6 cellular contexts compared by ENCODE assay signal in the genomic region with DNA sequence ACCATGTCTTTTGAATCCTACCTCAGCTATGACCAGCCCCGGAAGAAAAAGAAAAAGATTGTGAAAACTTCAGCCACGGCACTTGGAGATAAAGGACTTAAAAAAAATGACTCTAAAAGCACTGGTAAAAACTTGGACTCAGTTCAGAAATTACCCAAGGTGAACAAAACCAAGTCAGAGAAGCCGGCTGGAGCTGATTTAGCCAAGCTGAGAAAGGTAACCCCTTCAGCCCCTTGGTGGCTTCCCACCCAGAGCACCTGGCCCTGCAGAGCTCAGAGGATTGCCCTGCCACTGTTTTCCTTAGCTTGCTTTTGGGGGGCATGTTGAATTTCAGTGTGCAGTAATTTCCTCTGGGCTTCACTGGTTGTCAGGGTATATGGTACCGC.
"Had no signal": no experiment of that assay in that cellular context is flagged by ENCODE, and none has a peak within 500 bp of the region (broad histone marks: within the 10 kb centered on the region; RNA-seq: fewer than 3 reads in every experiment).

No MANE protein-coding gene starts in this region.

- H3K27me3 ChIP-seq: adrenal gland, upper lobe of left lung had no signal

- H3K27me3 Mint-ChIP-seq: naive thymus-derived CD8-positive, alpha-beta T cell had no signal

- H3K9me3 ChIP-seq: adrenal gland, upper lobe of left lung had no signal

- H3K4me3 Mint-ChIP-seq: activated T-cell treated with anti-CD3 and anti-CD28 coated beads, Interleukin-2, amount 50 U/mL, for 4 hours; naive thymus-derived CD8-positive, alpha-beta T cell had no signal

- H3K27ac ChIP-seq: upper lobe of left lung had no signal

- H3K4me3 ChIP-seq: adrenal gland, upper lobe of left lung had no signal

- DNase-seq: stimulated activated naive CD4-positive, alpha-beta T cell treated with Interleukin-2 at 50 U/mL for 16 hours; T-helper 9 cell had no signal

- H3K9me3 Mint-ChIP-seq: activated T-cell treated with anti-CD3 and anti-CD28 coated beads, Interleukin-2, amount 50 U/mL, for 4 hours; naive thymus-derived CD8-positive, alpha-beta T cell had no signal
